In genomic region chr1:16187748-16188401, GRCh38 we compare ENCODE assay signal across 8 cellular contexts. TPM values are rescaled to one million over a fixed set of nuclear protein-coding genes. Genes with fewer than 3 reads are reported as not detected.
A peak's percentile ranks its signal among the peaks of the same experiment; 100 is the strongest.
DNase-seq lines count a peak whose midpoint lies in the region; ATAC-seq and TF ChIP-seq lines count a peak whose summit lies in the region.

No MANE protein-coding gene starts in this region.

- no peaks in the 10 kb centered on the region for H4K20me1 ChIP-seq in MM.1S (ENCODE audit: insufficient read depth, low read length)

- H2AFZ ChIP-seq in MM.1S (ENCODE audit: low read length), result no peak overlapping the region

- intact Hi-C loops in left ventricle myocardium superior (cut with micrococcal nuclease) (loop anchor here (2.0 kb wide), 1 partner anchor 109 kb away; no protein-coding TSS in a partner anchor), gastrocnemius medialis (cut with DNase I; ENCODE audit: low total_unique reads) (loop anchor here (1.0 to 5.0 kb wide), 4 partner anchors 54 to 174 kb away; no protein-coding TSS in a partner anchor)

- TF ChIP-seq CTCF in MM.1S (IDR thresholded peaks at IDR 0.05; ENCODE audit: low read length) (peak; percentile 96), gastrocnemius medialis (IDR thresholded peaks at IDR 0.05 in 4 of 5, conservative IDR thresholded peaks at IDR 0.05 in 1 of 5) (peak; percentile 87 to 98 (median 95))

- H3F3A ChIP-seq in MM.1S (ENCODE audit: insufficient read depth, low read length), result no peaks in the 10 kb centered on the region

- in situ Hi-C loops in G401 (cut with HindIII; ENCODE audit: low sequenced_read_pairs), result no loop called here
- in situ Hi-C loops in gastrocnemius medialis (cut with MboI; ENCODE audit: low sequenced_read_pairs in 4 of 4), result loop anchor here (5.0 to 10.0 kb wide), 3 partner anchors 106 to 113 kb away; partner anchors contain the start of gene FAM131C (in 1 of the 4)

- H3K9me3 ChIP-seq in MM.1S (replicated peaks; ENCODE audit: insufficient read depth, low read length) (no peaks in the 10 kb centered on the region), gastrocnemius medialis (no peaks in the 10 kb centered on the region)

- H3K4me1 ChIP-seq in MM.1S (ENCODE audit: low read length) (no peaks in the 10 kb centered on the region), gastrocnemius medialis (no peaks in the 10 kb centered on the region)

- H3K27me3 ChIP-seq in MM.1S (replicated peaks; ENCODE audit: insufficient read depth, low read length) (peaks cover 34% of the 10 kb centered on the region), gastrocnemius medialis (peaks cover 0 to 5% (median 4%) of the 10 kb centered on the region in 3 donors)

- H3K79me2 ChIP-seq in MM.1S (ENCODE audit: low read length), result no peaks in the 10 kb centered on the region

- H3K27ac ChIP-seq in MM.1S (ENCODE audit: low read length) (no peak overlapping the region), gastrocnemius medialis (no peak overlapping the region)

- H3K9ac ChIP-seq in MM.1S (ENCODE audit: low read length), result no peak overlapping the region

- no peaks in the 10 kb centered on the region for H3K9me2 ChIP-seq in MM.1S (replicated peaks; ENCODE audit: insufficient read depth, low read length)

- H3K4me3 ChIP-seq in MM.1S (ENCODE audit: low read length) (no peak overlapping the region), gastrocnemius medialis (no peak overlapping the region)

- H3K4me2 ChIP-seq in MM.1S (ENCODE audit: low read depth, low read length), result no peak overlapping the region; the same call in 1 of the 2 replicates

- ATAC-seq in left ventricle myocardium superior, result peak; percentile 82
- peak; percentile 24 to 67 for ATAC-seq in gastrocnemius medialis
- ATAC-seq in HG02981 (IDR thresholded peaks at IDR 0.05; ENCODE audit: unreplicated experiment), result no peak
- no peak for ATAC-seq in GM18517 (IDR thresholded peaks at IDR 0.05; ENCODE audit: unreplicated experiment)

- peak; percentile 45 for DNase-seq in G401 (ENCODE audit: low spot score)
- peak; percentile 59 for DNase-seq in MM.1S
- DNase-seq in T-helper 22 cell (ENCODE audit: low read depth), result peak; percentile 42
- DNase-seq in amniotic stem cell (lab: John Stamatoyannopoulos, UW), result peak; percentile 78
- peak; percentile 89 for DNase-seq in left ventricle myocardium superior
- DNase-seq in gastrocnemius medialis, result peak in 1 of 2 donors; percentile 50

- TF ChIP-seq POLR2A in gastrocnemius medialis (IDR thresholded peaks at IDR 0.05), result no peak

- H3K36me3 ChIP-seq in MM.1S (replicated peaks; ENCODE audit: insufficient read depth, low read length) (no peaks in the 10 kb centered on the region), gastrocnemius medialis (no peaks in the 10 kb centered on the region)

RNA-seq across cellular contexts. Expression of gene ARHGEF19, which starts 24.6 kb away (rescaled TPM):
- 4.7 and 7.4 TPM in 2 replicates for total RNA-seq in G401 (2014; rRNA removed; shearing (Covaris generic))
- total RNA-seq in left ventricle myocardium superior (2.0 TPM), gastrocnemius medialis (1 to 10 TPM in 3 of 4 donors, under 1 TPM in 1; 0.68 to 3.0 (median 2.3) TPM)

RNA-seq across cellular contexts. Expression of gene EPHA2, which starts 32.0 kb away (rescaled TPM):
- 33.5 and 45.6 TPM in 2 replicates for total RNA-seq in G401 (2014; rRNA removed; shearing (Covaris generic))
- 7.6 TPM for total RNA-seq in left ventricle myocardium superior
- 1 to 10 TPM; 1.2 to 6.4 (median 2.9) TPM for total RNA-seq in gastrocnemius medialis

RNA-seq across cellular contexts. Expression of gene CPLANE2, which starts 49.1 kb away (rescaled TPM):
- total RNA-seq in G401 (2014; rRNA removed; shearing (Covaris generic)), result 2.8 and 3.5 TPM in 2 replicates
- total RNA-seq in left ventricle myocardium superior (9.7 TPM), gastrocnemius medialis (1 to 10 TPM in 3 of 4 donors, under 1 TPM in 1; 0.46 to 6.3 (median 3.1) TPM)

Comparison
In these comparisons a context has a peak if more than half of its experiments do, and no peak if none do; other contexts are left out.
1. ATAC-seq: peak in left ventricle myocardium superior (single experiment) and gastrocnemius medialis (2 of 2); none in HG02981 (single experiment) and GM18517 (single experiment).